ENCODE assay signal across 20 cellular contexts in the genomic region with DNA sequence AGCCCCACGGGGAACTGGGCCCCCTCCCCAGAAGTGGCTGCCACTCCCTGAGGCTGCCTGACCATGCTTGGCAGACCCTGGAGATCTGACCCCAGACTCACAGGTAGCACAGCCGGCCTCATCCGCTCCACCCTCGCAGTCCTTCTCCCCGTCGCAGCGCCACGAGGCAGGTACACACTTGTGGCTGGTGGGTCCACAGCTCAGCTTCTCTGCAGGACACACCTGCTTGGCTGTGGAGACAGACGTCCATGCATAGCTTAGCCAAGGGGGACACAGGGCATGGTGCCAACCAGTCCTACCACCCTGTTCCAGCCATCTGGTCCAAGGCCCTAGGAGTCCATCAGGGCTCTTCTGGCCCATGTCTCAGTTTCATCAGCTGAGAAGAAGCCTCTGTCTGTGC. TPM values are rescaled to one million over a fixed set of nuclear protein-coding genes. Genes with fewer than 3 reads are reported as not detected.
DNase-seq lines count a peak whose midpoint lies in the region; ATAC-seq and TF ChIP-seq lines count a peak whose summit lies in the region.
"Had no signal": no experiment of that assay in that cellular context is flagged by ENCODE, and none has a peak within 500 bp of the region (broad histone marks: within the 10 kb centered on the region; RNA-seq: fewer than 3 reads in every experiment).

No MANE protein-coding gene starts in this region.

- ATAC-seq in activated T-cell treated with anti-CD3 and anti-CD28 coated beads, Interleukin-2, amount 50 U/mL, for 72 hours (replicated peaks in 1 of 2): no peak
- no peak for ATAC-seq in stimulated activated memory B cell treated with anti-CD40 and anti-IgM and Interleukin-4, amounts not matched to agents 10 μg/mL and 1 μg/mL and 100 μg/mL, for 72 hours
- ATAC-seq in GM18517 (IDR thresholded peaks at IDR 0.05; ENCODE audit: unreplicated experiment): no peak

- no peaks in the 10 kb centered on the region for H3K4me1 ChIP-seq in tibial nerve
- H3K4me1 ChIP-seq: BLaER1 treated with 17β-estradiol and CSF1 and Interleukin-3, amounts not matched to agents 10 nM and 100 nM; Caco-2 had no signal

- no peak for DNase-seq in activated T-cell treated with anti-CD3 and anti-CD28 coated beads, Interleukin-2, amount 50 U/mL, for 24 hours
- no peak for DNase-seq in activated T-cell treated with anti-CD3 and anti-CD28 coated beads, Interleukin-2, amount 50 U/mL, for 72 hours
- no peak for DNase-seq in RWPE1 (ENCODE audit: low spot score)
- DNase-seq in glutamatergic neuron: no peak
- no peak for DNase-seq in tibial nerve (ENCODE audit: low spot score in 2 of 2)
- DNase-seq in SKM-1 treated with dmso at 0.1 percent for 144 hours (lab: John Stamatoyannopoulos, UW; ENCODE audit: unreplicated experiment): no peak
- DNase-seq: 8988T; Caco-2; CD4-positive, alpha-beta memory T cell; DMS153; Kasumi-1; MG63; NCI-H1417 treated with DMSO at 0.1 percent for 48 hours; NCI-H187; NK-92 treated with Interleukin-12 subunit alpha and Interleukin-12 subunit beta, amount 100 ng/mL, for 24 hours; SIG-M5; SK-N-SH had no signal

- no peak for TF ChIP-seq EP300 in tibial nerve (IDR thresholded peaks at IDR 0.05)

- POLR2A ChIA-PET in RWPE1 (lab: Yijun Ruan, JAX; ENCODE audit: low non-redundant PET): no interaction called here

- peaks cover 77% of the 10 kb centered on the region for H3K36me3 Mint-ChIP-seq in activated T-cell treated with anti-CD3 and anti-CD28 coated beads, Interleukin-2, amount 50 U/mL, for 24 hours (ENCODE audit: low read depth)
- peaks cover 2 to 4% of the 10 kb centered on the region in 2 donors for H3K36me3 Mint-ChIP-seq in activated T-cell treated with anti-CD3 and anti-CD28 coated beads, Interleukin-2, amount 50 U/mL, for 72 hours (ENCODE audit: insufficient read depth in 2 of 2)
- no peaks in the 10 kb centered on the region for H3K36me3 Mint-ChIP-seq in glutamatergic neuron (ENCODE audit: unreplicated experiment)
- H3K36me3 Mint-ChIP-seq in stimulated activated memory B cell treated with anti-CD40 and anti-IgM and Interleukin-4, amounts not matched to agents 10 μg/mL and 1 μg/mL and 100 μg/mL, for 72 hours: peaks cover 55% of the 10 kb centered on the region

- no peaks in the 10 kb centered on the region for H3K9me3 ChIP-seq in tibial nerve
- H3K9me3 ChIP-seq: BLaER1 treated with 17β-estradiol and CSF1 and Interleukin-3, amounts not matched to agents 10 nM and 100 nM; Caco-2; MG63; SK-N-SH had no signal

- no peaks in the 10 kb centered on the region for H3K27me3 ChIP-seq in tibial nerve
- H3K27me3 ChIP-seq: BLaER1 treated with 17β-estradiol and CSF1 and Interleukin-3, amounts not matched to agents 10 nM and 100 nM; MG63 had no signal

- H3K4me3 Mint-ChIP-seq in activated T-cell treated with anti-CD3 and anti-CD28 coated beads, Interleukin-2, amount 50 U/mL, for 24 hours: no peak overlapping the region
- H3K4me3 Mint-ChIP-seq in activated T-cell treated with anti-CD3 and anti-CD28 coated beads, Interleukin-2, amount 50 U/mL, for 72 hours: no peak overlapping the region
- peak overlapping the region; percentile 23 for H3K4me3 Mint-ChIP-seq in glutamatergic neuron (ENCODE audit: unreplicated experiment)
- H3K4me3 Mint-ChIP-seq in stimulated activated memory B cell treated with anti-CD40 and anti-IgM and Interleukin-4, amounts not matched to agents 10 μg/mL and 1 μg/mL and 100 μg/mL, for 72 hours: no peak overlapping the region
- H3K4me3 Mint-ChIP-seq: CD4-positive, alpha-beta memory T cell had no signal

- TF ChIP-seq POLR2A in tibial nerve (IDR thresholded peaks at IDR 0.05): no peak

- no peaks in the 10 kb centered on the region for H3K9me3 Mint-ChIP-seq in activated T-cell treated with anti-CD3 and anti-CD28 coated beads, Interleukin-2, amount 50 U/mL, for 24 hours
- no peaks in the 10 kb centered on the region for H3K9me3 Mint-ChIP-seq in activated T-cell treated with anti-CD3 and anti-CD28 coated beads, Interleukin-2, amount 50 U/mL, for 72 hours
- H3K9me3 Mint-ChIP-seq in glutamatergic neuron (ENCODE audit: unreplicated experiment): peaks cover 2% of the 10 kb centered on the region
- H3K9me3 Mint-ChIP-seq in stimulated activated memory B cell treated with anti-CD40 and anti-IgM and Interleukin-4, amounts not matched to agents 10 μg/mL and 1 μg/mL and 100 μg/mL, for 72 hours: no peaks in the 10 kb centered on the region
- H3K9me3 Mint-ChIP-seq: CD4-positive, alpha-beta memory T cell had no signal

- peak overlapping the region; percentile 47 for H3K27ac Mint-ChIP-seq in activated T-cell treated with anti-CD3 and anti-CD28 coated beads, Interleukin-2, amount 50 U/mL, for 24 hours
- H3K27ac Mint-ChIP-seq in activated T-cell treated with anti-CD3 and anti-CD28 coated beads, Interleukin-2, amount 50 U/mL, for 72 hours: no peak overlapping the region
- H3K27ac Mint-ChIP-seq in glutamatergic neuron (ENCODE audit: unreplicated experiment): peak overlapping the region; percentile 77
- peak overlapping the region; percentile 64 for H3K27ac Mint-ChIP-seq in stimulated activated memory B cell treated with anti-CD40 and anti-IgM and Interleukin-4, amounts not matched to agents 10 μg/mL and 1 μg/mL and 100 μg/mL, for 72 hours

- CTCF ChIA-PET in RWPE1 (lab: Yijun Ruan, JAX): interaction anchor here (0.8 kb wide), 1 partner anchor 113 kb away, joined by 5 read pairs; no protein-coding TSS in a partner anchor

- H3K36me3 ChIP-seq in tibial nerve: peaks cover 0 to 2% (median 0%) of the 10 kb centered on the region in 3 donors

- H3K27ac ChIP-seq in RWPE1 (peak overlapping the region; percentile 42), tibial nerve (no peak overlapping the region)
- H3K27ac ChIP-seq: BLaER1 treated with 17β-estradiol and CSF1 and Interleukin-3, amounts not matched to agents 10 nM and 100 nM had no signal

- no peak overlapping the region for H3K4me3 ChIP-seq in tibial nerve
- H3K4me3 ChIP-seq: BLaER1 treated with 17β-estradiol and CSF1 and Interleukin-3, amounts not matched to agents 10 nM and 100 nM; MG63 had no signal

- WGBS in tibial nerve, 2 donors: 88 to 90% methylated on average over 9 of the region's 9 CpGs

- TF ChIP-seq CTCF in RWPE1 (conservative IDR thresholded peaks at IDR 0.05; ENCODE audit: low read depth): no peak
- no peak for TF ChIP-seq CTCF in glutamatergic neuron (IDR thresholded peaks at IDR 0.05; ENCODE audit: partially characterized antibody, unreplicated experiment)
- no peak for TF ChIP-seq CTCF in tibial nerve (IDR thresholded peaks at IDR 0.05)

- H3K4me1 Mint-ChIP-seq in activated T-cell treated with anti-CD3 and anti-CD28 coated beads, Interleukin-2, amount 50 U/mL, for 24 hours (ENCODE audit: low read depth): no peaks in the 10 kb centered on the region
- no peaks in the 10 kb centered on the region for H3K4me1 Mint-ChIP-seq in activated T-cell treated with anti-CD3 and anti-CD28 coated beads, Interleukin-2, amount 50 U/mL, for 72 hours (ENCODE audit: low read depth)
- H3K4me1 Mint-ChIP-seq in glutamatergic neuron (ENCODE audit: low read depth, unreplicated experiment): peaks cover 21% of the 10 kb centered on the region
- H3K4me1 Mint-ChIP-seq in stimulated activated memory B cell treated with anti-CD40 and anti-IgM and Interleukin-4, amounts not matched to agents 10 μg/mL and 1 μg/mL and 100 μg/mL, for 72 hours: peaks cover 6% of the 10 kb centered on the region

- no peaks in the 10 kb centered on the region for H3K27me3 Mint-ChIP-seq in activated T-cell treated with anti-CD3 and anti-CD28 coated beads, Interleukin-2, amount 50 U/mL, for 24 hours
- H3K27me3 Mint-ChIP-seq in activated T-cell treated with anti-CD3 and anti-CD28 coated beads, Interleukin-2, amount 50 U/mL, for 72 hours (ENCODE audit: low read depth): no peaks in the 10 kb centered on the region
- peaks cover 8% of the 10 kb centered on the region for H3K27me3 Mint-ChIP-seq in glutamatergic neuron (ENCODE audit: unreplicated experiment)
- H3K27me3 Mint-ChIP-seq in stimulated activated memory B cell treated with anti-CD40 and anti-IgM and Interleukin-4, amounts not matched to agents 10 μg/mL and 1 μg/mL and 100 μg/mL, for 72 hours: no peaks in the 10 kb centered on the region
- H3K27me3 Mint-ChIP-seq: CD4-positive, alpha-beta memory T cell had no signal

RNA-seq across cellular contexts. Expression of a gene that starts 42.2 kb away (rescaled TPM):
- 10 to 100 TPM; 65.2 TPM for total RNA-seq in activated T-cell treated with anti-CD3 and anti-CD28 coated beads, Interleukin-2, amount 50 U/mL, for 72 hours
- total RNA-seq in glutamatergic neuron (ENCODE audit: unreplicated experiment) (27.3 TPM), tibial nerve (10 to 100 TPM; 11.6 to 18.6 (median 16.8) TPM)

RNA-seq across cellular contexts. Expression of a gene that starts 47.4 kb away (rescaled TPM):
- 10 to 100 TPM; 31.4 to 36.5 TPM for total RNA-seq in activated T-cell treated with anti-CD3 and anti-CD28 coated beads, Interleukin-2, amount 50 U/mL, for 72 hours
- 57.9 TPM for total RNA-seq in glutamatergic neuron (ENCODE audit: unreplicated experiment)
- total RNA-seq in tibial nerve: 10 to 100 TPM in 1 of 4 donors, 1 to 10 TPM in 3; 2.2 to 15.0 (median 2.5) TPM
